18 cellular contexts compared by ENCODE assay signal in genomic region chr11:123551085-123551484, GRCh38.
"Had no signal": no experiment of that assay in that cellular context is flagged by ENCODE, and none has a peak within 500 bp of the region (broad histone marks: within the 10 kb centered on the region; RNA-seq: fewer than 3 reads in every experiment).

No MANE protein-coding gene starts in this region.

- H3K27ac ChIP-seq: RWPE1, SJCRH30 had no signal

- H3K4me3 ChIP-seq: MG63, SJCRH30 had no signal

- H3K4me1 ChIP-seq: SJCRH30 had no signal

- H3K27me3 ChIP-seq: MG63, SJCRH30 had no signal

- H3K9me3 ChIP-seq: MG63, SJCRH30 had no signal

- H3K36me3 ChIP-seq: MG63, SJCRH30 had no signal

- DNase-seq: KBM-7, MG63, NCI-H1092, NCI-H1105 treated with DMSO at 0.1 percent for 48 hours, NCI-H1417 treated with DMSO at 0.1 percent for 48 hours, NCI-H146, NCI-H1694 treated with DMSO at 0.1 percent for 48 hours, NCI-H1930, NCI-H2081, NCI-H2107, NCI-H226, NCI-H446, NCI-H510A, SHP77 treated with DMSO at 0.1 percent for 48 hours, SJCRH30 had no signal

- ATAC-seq: Panc1, SK-N-SH treated with all-trans-retinoic acid at 6 μM for 48 hours had no signal
